ENCODE assay signal across 25 cellular contexts in genomic region chr14:93799617-93800016, GRCh38. TPM values are rescaled to one million over a fixed set of nuclear protein-coding genes. Genes with fewer than 3 reads are reported as not detected.
A peak's percentile ranks its signal among the peaks of the same experiment; 100 is the strongest.
DNase-seq lines count a peak whose midpoint lies in the region; ATAC-seq and TF ChIP-seq lines count a peak whose summit lies in the region.
"Had no signal": no experiment of that assay in that cellular context is flagged by ENCODE, and none has a peak within 500 bp of the region (broad histone marks: within the 10 kb centered on the region; RNA-seq: fewer than 3 reads in every experiment).

No MANE protein-coding gene starts in this region.

- no peak for ATAC-seq in GM18517 (IDR thresholded peaks at IDR 0.05; ENCODE audit: unreplicated experiment)
- ATAC-seq in HG02938 (IDR thresholded peaks at IDR 0.05; ENCODE audit: unreplicated experiment): no peak
- ATAC-seq: HCT116, K562 had no signal

- TF ChIP-seq EP300 in transverse colon (IDR thresholded peaks at IDR 0.05; ENCODE audit: low read depth): no peak

- intact Hi-C loops in transverse colon (cut with DNase I; ENCODE audit: low total_unique reads): loop anchor here (5.0 kb wide), 1 partner anchor 83 kb away; no protein-coding TSS in a partner anchor

- in situ Hi-C loops in transverse colon (cut with MboI; ENCODE audit: low pct_ligation_motif_present in 1 of 4, low pct_unique_long_range_greater_than_20kb in 1 of 4, low sequenced_read_pairs in 3 of 4): no loop called here

- H3K27ac ChIP-seq in VCaP: peak overlapping the region; percentile 71
- H3K27ac ChIP-seq in hepatocyte: peak overlapping the region; percentile 83
- peak overlapping the region; percentile 77 for H3K27ac ChIP-seq in rectal smooth muscle tissue (ENCODE audit: low read depth, low read length)
- peak overlapping the region; percentile 23 to 81 (median 70) for H3K27ac ChIP-seq in transverse colon
- H3K27ac ChIP-seq: BLaER1, SK-N-MC had no signal

- H4K20me1 ChIP-seq in hepatocyte (ENCODE audit: insufficient read depth, poor library complexity, severe bottlenecking): no peaks in the 10 kb centered on the region
- H4K20me1 ChIP-seq: BLaER1 had no signal

- H3K27me3 ChIP-seq in hepatocyte (no peaks in the 10 kb centered on the region), rectal smooth muscle tissue (ENCODE audit: control insufficient read depth, insufficient read depth, low read length) (no peaks in the 10 kb centered on the region), transverse colon (no peaks in the 10 kb centered on the region)
- H3K27me3 ChIP-seq: BLaER1 had no signal

- no peaks in the 10 kb centered on the region for H3K79me2 ChIP-seq in hepatocyte

- no peak for TF ChIP-seq POLR2A in transverse colon (IDR thresholded peaks at IDR 0.05)

- no peak overlapping the region for H3K9ac ChIP-seq in rectal smooth muscle tissue (ENCODE audit: low read length)
- H3K9ac ChIP-seq: BLaER1 had no signal

- no peaks in the 10 kb centered on the region for H3K9me2 ChIP-seq in hepatocyte (replicated peaks; ENCODE audit: insufficient read depth)

- H3K9me3 ChIP-seq in hepatocyte (ENCODE audit: low read depth) (no peaks in the 10 kb centered on the region), transverse colon (no peaks in the 10 kb centered on the region)
- H3K9me3 ChIP-seq: BLaER1 had no signal

- WGBS in hepatocyte (ENCODE audit: low lambda C conversion rate, missing lambda C conversion rate): 59% methylated on average over 4 of the region's 4 CpGs
- WGBS in transverse colon (ENCODE audit: low coverage in 1 of 2), 2 donors: 20 to 66% methylated on average over 1 to 4 of the region's 4 CpGs

- TF ChIP-seq CTCF in VCaP (conservative IDR thresholded peaks at IDR 0.05) (no peak), hepatocyte (IDR thresholded peaks at IDR 0.05; ENCODE audit: poor library complexity) (no peak), transverse colon (IDR thresholded peaks at IDR 0.05) (no peak)

- H3K36me3 ChIP-seq in hepatocyte (replicated peaks; ENCODE audit: insufficient read depth, low read depth) (no peaks in the 10 kb centered on the region), rectal smooth muscle tissue (ENCODE audit: control insufficient read depth, insufficient read depth, low read length) (no peaks in the 10 kb centered on the region), transverse colon (no peaks in the 10 kb centered on the region)
- H3K36me3 ChIP-seq: BLaER1 had no signal

- H3K4me3 ChIP-seq in hepatocyte (no peak overlapping the region), rectal smooth muscle tissue (ENCODE audit: low read length) (no peak overlapping the region), transverse colon (no peak overlapping the region)
- H3K4me3 ChIP-seq: BLaER1, K562, SK-N-MC had no signal

- H3K4me1 ChIP-seq in hepatocyte (ENCODE audit: insufficient read depth): peaks cover 17% of the 10 kb centered on the region
- H3K4me1 ChIP-seq in rectal smooth muscle tissue (ENCODE audit: control insufficient read depth, insufficient read depth, low read length): peaks cover 18% of the 10 kb centered on the region
- H3K4me1 ChIP-seq in transverse colon: peaks cover 9 to 21% (median 11%) of the 10 kb centered on the region in 4 donors
- H3K4me1 ChIP-seq: BLaER1 had no signal

- H3K4me2 ChIP-seq in hepatocyte: peak overlapping the region; percentile 57
- H3K4me2 ChIP-seq: BLaER1 had no signal

- DNase-seq in hepatocyte (ENCODE audit: low spot score): peak; percentile 34
- no peak for DNase-seq in transverse colon
- no peak for DNase-seq in stimulated activated CD4-positive, alpha-beta T cell treated with anti-CD3 and anti-CD28 coated beads, Interleukin-1b, Interleukin-23, amount 100 ng/mL, for 48 hours
- no peak for DNase-seq in NCI-H446 treated with DMSO at 0.1 percent for 48 hours (lab: John Stamatoyannopoulos, UW)
- DNase-seq: CD4-positive, alpha-beta memory T cell; COR-L47; Kasumi-1; NCI-H1092 treated with DMSO at 0.1 percent for 48 hours; NCI-H1436 treated with DMSO at 0.1 percent for 48 hours; NCI-H1930; NCI-H2107; NCI-H524 treated with DMSO at 0.1 percent for 48 hours; NCI-H774; SIG-M5 had no signal

- no peak overlapping the region for H2AFZ ChIP-seq in hepatocyte

RNA-seq across cellular contexts. Expression of gene PRIMA1, which starts 11.3 kb away (rescaled TPM):
- 1.5 and 2.0 TPM in 2 replicates for total RNA-seq in hepatocyte
- 1.2 and 1.9 TPM in 2 replicates for polyA plus RNA-seq in hepatocyte
- 1 to 10 TPM; 3.0 to 8.2 (median 4.8) TPM for total RNA-seq in transverse colon
- total RNA-seq: A172; CD4-positive, alpha-beta memory T cell; K562; M059J had no signal
- polyA plus RNA-seq: AG04450; CD4-positive, alpha-beta memory T cell; K562 had no signal
